Comparison of ENCODE assay signal across 1 cellular context in genomic region chrX:1391370-1391706, GRCh38.
A peak's percentile ranks its signal among the peaks of the same experiment; 100 is the strongest.
TF ChIP-seq lines count a peak whose summit lies in the region.

No MANE protein-coding gene starts in this region.

TF ChIP-seq in HepG2, 621 proteins besides CTCF, POLR2A, EP300 and RAD21 (continued from another document and continues in another):
- TF ChIP-seq ZXDC (CRISPR knock-in tag; IDR thresholded peaks at IDR 0.05) (no peak), KDM6A (CRISPR knock-in tag; IDR thresholded peaks at IDR 0.05; ENCODE audit: low read depth) (no peak), ZNF484 (CRISPR knock-in tag; IDR thresholded peaks at IDR 0.05; ENCODE audit: borderline replicate concordance, low read depth) (no peak), ETV5 (CRISPR knock-in tag; IDR thresholded peaks at IDR 0.05; ENCODE audit: borderline replicate concordance) (no peak), ZNF124 (CRISPR knock-in tag; IDR thresholded peaks at IDR 0.05) (no peak; the same call in 1 of the 2 replicates), ZNF563 (CRISPR knock-in tag; IDR thresholded peaks at IDR 0.05) (0 out of 2 replicates have a peak, but pooled peaks have one; percentile 15), ZBTB40 (IDR thresholded peaks at IDR 0.05) (no peak), ZBTB40 (CRISPR knock-in tag; IDR thresholded peaks at IDR 0.05) (no peak), SOX6 (IDR thresholded peaks at IDR 0.05) (no peak), SOX6 (CRISPR knock-in tag; IDR thresholded peaks at IDR 0.05) (peak; percentile 16; the same call in 1 of the 2 replicates), SETDB1 (CRISPR knock-in tag; IDR thresholded peaks at IDR 0.05; ENCODE audit: borderline replicate concordance) (no peak), IRF1 (CRISPR knock-in tag; IDR thresholded peaks at IDR 0.05; ENCODE audit: low read depth) (no peak), ZNF468 (CRISPR knock-in tag; IDR thresholded peaks at IDR 0.05) (no peak), ZFYVE20 (CRISPR knock-in tag; IDR thresholded peaks at IDR 0.05; ENCODE audit: borderline replicate concordance, low read depth) (no peak), ZNF337 (CRISPR knock-in tag; IDR thresholded peaks at IDR 0.05; ENCODE audit: borderline replicate concordance, low read depth) (no peak), MAFK (conservative IDR thresholded peaks at IDR 0.05 in 1 of 2, IDR thresholded peaks at IDR 0.05 in 1 of 2; ENCODE audit: low read length in 2 of 2) (no peak), TOPORS (CRISPR knock-in tag; IDR thresholded peaks at IDR 0.05) (no peak; the same call in 1 of the 2 replicates), FOXP4 (CRISPR knock-in tag; IDR thresholded peaks at IDR 0.05) (peak; percentile 32; the same call in 1 of the 2 replicates), NR0B2 (CRISPR knock-in tag; IDR thresholded peaks at IDR 0.05) (no peak), ZNF431 (CRISPR knock-in tag; IDR thresholded peaks at IDR 0.05; ENCODE audit: borderline replicate concordance, low read depth) (no peak), HNF1A (IDR thresholded peaks at IDR 0.05; ENCODE audit: low read depth) (no peak), HNF1A (CRISPR knock-in tag; IDR thresholded peaks at IDR 0.05; ENCODE audit: borderline replicate concordance) (peak; percentile 17; the same call in 1 of the 2 replicates), RERE (CRISPR knock-in tag; IDR thresholded peaks at IDR 0.05; ENCODE audit: low read depth) (no peak)
